In genomic region chr1:43763497-43763973, GRCh38 we compare ENCODE assay signal across 1 cellular context.
TF ChIP-seq lines count a peak whose summit lies in the region.

No MANE protein-coding gene starts in this region.

TF ChIP-seq in H1, 55 proteins besides CTCF, POLR2A, EP300 and RAD21:
- TF ChIP-seq GABPA (IDR thresholded peaks at IDR 0.05; ENCODE audit: borderline replicate concordance, insufficient read depth, low read length) (no peak), NANOG (IDR thresholded peaks at IDR 0.05; ENCODE audit: insufficient read depth, low read depth, low read length, poor library complexity, severe bottlenecking) (peak; percentile 51), SIN3A (conservative IDR thresholded peaks at IDR 0.05 in 1 of 2, IDR thresholded peaks at IDR 0.05 in 1 of 2; ENCODE audit: low read depth in 1 of 2, low read length in 2 of 2) (0 out of 4 replicates have a peak, but pooled peaks of 1 of the 2 experiments have one; percentile 39), TAF7 (optimal IDR thresholded peaks at IDR 0.05; ENCODE audit: borderline replicate concordance, low read depth, low read length) (no peak), TEAD4 (IDR thresholded peaks at IDR 0.05; ENCODE audit: low read depth, low read length) (peak; percentile 17; the same call in 1 of the 2 replicates), RBBP5 (IDR thresholded peaks at IDR 0.05; ENCODE audit: borderline replicate concordance, low read depth, low read length) (no peak), HDAC2 (IDR thresholded peaks at IDR 0.05; ENCODE audit: borderline replicate concordance in 1 of 2, low read depth in 2 of 2, low read length in 2 of 2) (no peak), SRF (IDR thresholded peaks at IDR 0.05; ENCODE audit: low read depth, low read length) (peak; percentile 81), JUND (IDR thresholded peaks at IDR 0.05; ENCODE audit: low read length) (0 out of 2 replicates have a peak, but pooled peaks have one; percentile 23), EGR1 (IDR thresholded peaks at IDR 0.05; ENCODE audit: borderline replicate concordance, low read depth, low read length) (no peak), YY1 (IDR thresholded peaks at IDR 0.05; ENCODE audit: low read depth, low read length) (peak; percentile 61; the same call in 1 of the 2 replicates)
